ENCODE assay signal across 13 cellular contexts in genomic region chr9:95010431-95010838, GRCh38.
DNase-seq lines count a peak whose midpoint lies in the region; ATAC-seq and TF ChIP-seq lines count a peak whose summit lies in the region.
"Had no signal": no experiment of that assay in that cellular context is flagged by ENCODE, and none has a peak within 500 bp of the region (broad histone marks: within the 10 kb centered on the region; RNA-seq: fewer than 3 reads in every experiment).

No MANE protein-coding gene starts in this region.

- H3K4me1 ChIP-seq in right atrium auricular region, result peaks cover 0 to 55% of the 10 kb centered on the region in 2 donors
- H3K4me1 ChIP-seq in uterus, result peaks cover 0 to 3% of the 10 kb centered on the region in 2 donors

- H3K36me3 Mint-ChIP-seq in osteocyte (ENCODE audit: unreplicated experiment), result peaks cover 67% of the 10 kb centered on the region

- H3K27me3 Mint-ChIP-seq in osteocyte (ENCODE audit: unreplicated experiment), result no peaks in the 10 kb centered on the region
- H3K27me3 Mint-ChIP-seq: memory B cell had no signal

- H3K4me1 Mint-ChIP-seq in osteocyte (ENCODE audit: unreplicated experiment), result peaks cover 83% of the 10 kb centered on the region

- DNase-seq in right atrium auricular region (ENCODE audit: low spot score), result no peak
- DNase-seq in left cardiac atrium, result no peak
- no peak for DNase-seq in epithelial cell of prostate (ENCODE audit: low read depth, low spot score)
- no peak for DNase-seq in osteocyte (ENCODE audit: extremely low spot score, unreplicated experiment)
- no peak for DNase-seq in uterus
- DNase-seq in midbrain (lab: John Stamatoyannopoulos, UW), result no peak
- DNase-seq: activated naive CD4-positive, alpha-beta T cell treated with Interleukin-2 at 50 U/mL for 16 hours; glutamatergic neuron; NCI-H1694 treated with DMSO at 0.1 percent for 48 hours; T-helper 9 cell had no signal

- TF ChIP-seq CTCF in right atrium auricular region (IDR thresholded peaks at IDR 0.05) (no peak), osteocyte (IDR thresholded peaks at IDR 0.05) (no peak), uterus (IDR thresholded peaks at IDR 0.05) (no peak)

- peaks cover 74% of the 10 kb centered on the region for H3K36me3 ChIP-seq in right atrium auricular region
- no peaks in the 10 kb centered on the region for H3K36me3 ChIP-seq in uterus

- no peaks in the 10 kb centered on the region for H3K27me3 ChIP-seq in right atrium auricular region
- no peaks in the 10 kb centered on the region for H3K27me3 ChIP-seq in uterus

- no peak overlapping the region for H3K4me3 ChIP-seq in right atrium auricular region
- H3K4me3 ChIP-seq in uterus, result no peak overlapping the region

- peak overlapping the region; percentile 99 to 100 for H3K27ac ChIP-seq in right atrium auricular region
- H3K27ac ChIP-seq in epithelial cell of prostate, result peak overlapping the region; percentile 89
- H3K27ac ChIP-seq in uterus, result peak overlapping the region; percentile 100

- intact Hi-C loops in left cardiac atrium (cut with DNase I), result no loop called here
- intact Hi-C loops in uterus (cut with DNase I; ENCODE audit: low total_unique reads), result no loop called here

- ATAC-seq in left cardiac atrium (no peak), GM18870 (IDR thresholded peaks at IDR 0.05; ENCODE audit: unreplicated experiment) (no peak), GM19397 (IDR thresholded peaks at IDR 0.05; ENCODE audit: unreplicated experiment) (no peak)

- H3K4me3 Mint-ChIP-seq in osteocyte (ENCODE audit: unreplicated experiment), result no peak overlapping the region
- H3K4me3 Mint-ChIP-seq: memory B cell had no signal

- no peak for TF ChIP-seq POLR2A in uterus (IDR thresholded peaks at IDR 0.05)

- H3K9me3 Mint-ChIP-seq in osteocyte (ENCODE audit: unreplicated experiment), result no peaks in the 10 kb centered on the region
- H3K9me3 Mint-ChIP-seq: memory B cell had no signal

- H3K9me3 ChIP-seq in right atrium auricular region, result no peaks in the 10 kb centered on the region
- H3K9me3 ChIP-seq in uterus, result no peaks in the 10 kb centered on the region

- peak overlapping the region; percentile 54 for H3K27ac Mint-ChIP-seq in osteocyte (ENCODE audit: unreplicated experiment)
- H3K27ac Mint-ChIP-seq: memory B cell had no signal
